In genomic region chr20:57417051-57417689, GRCh38 we compare ENCODE assay signal across 12 cellular contexts.
"Had no signal": no experiment of that assay in that cellular context is flagged by ENCODE, and none has a peak within 500 bp of the region (broad histone marks: within the 10 kb centered on the region; RNA-seq: fewer than 3 reads in every experiment).

No MANE protein-coding gene starts in this region.

- H3K27me3 ChIP-seq: colonic mucosa, ovary, thyroid gland had no signal

- ATAC-seq: stimulated activated effector memory CD8-positive, alpha-beta T cell treated with anti-CD3 and anti-CD28 coated beads, Interleukin-12 subunit alpha, Interleukin-12 subunit beta, amount 100 ng/mL, for 72 hours had no signal

- H3K36me3 ChIP-seq: colonic mucosa, ovary, thyroid gland had no signal

- DNase-seq: activated B cell treated with CpG ODN at 0.5 μM for 24 hours; activated CD4-positive, alpha-beta T cell treated with anti-CD3 and anti-CD28 coated beads, Interleukin-2, amount 10 ng/mL, durations not matched to agents 24 days and 14 days; activated CD8-positive, alpha-beta memory T cell treated with anti-CD3 and anti-CD28 coated beads, Interleukin-2, amount 50 U/mL, for 48 hours; activated naive CD8-positive, alpha-beta T cell treated with anti-CD3 and anti-CD28 coated beads for 36 hours; amygdala; central memory CD4-positive, alpha-beta T cell; colonic mucosa; nephron progenitor cell; ovary; thyroid gland had no signal

- H3K4me1 ChIP-seq: colonic mucosa, thyroid gland had no signal

- H3K27ac ChIP-seq: colonic mucosa, thyroid gland had no signal

- H3K4me3 ChIP-seq: colonic mucosa, lung, ovary, thyroid gland had no signal

- H3K9me3 ChIP-seq: colonic mucosa, ovary, thyroid gland had no signal
